ENCODE assay signal across 11 cellular contexts in genomic region chr10:35416628-35417625, GRCh38.
DNase-seq lines count a peak whose midpoint lies in the region; ATAC-seq and TF ChIP-seq lines count a peak whose summit lies in the region.
"Had no signal": no experiment of that assay in that cellular context is flagged by ENCODE, and none has a peak within 500 bp of the region (broad histone marks: within the 10 kb centered on the region; RNA-seq: fewer than 3 reads in every experiment).

No MANE protein-coding gene starts in this region.

- no CpG with 5 or more reads among the region's 9 CpGs for WGBS in mesendoderm (ENCODE audit: extremely low coverage, insufficient coverage, low lambda C conversion rate)

- no peak overlapping the region for H3K23ac ChIP-seq in mesendoderm (ENCODE audit: low read length)

- no peak overlapping the region for H4K8ac ChIP-seq in mesendoderm (ENCODE audit: low read depth, low read length)

- H4K5ac ChIP-seq in mesendoderm (ENCODE audit: low read length) = no peak overlapping the region

- H3K9ac ChIP-seq in HUES48 (ENCODE audit: low read depth, low read length) (peak overlapping the region; percentile 7; the same call in 1 of the 2 replicates), mesendoderm (ENCODE audit: low read length) (no peak overlapping the region)

- CTCF ChIA-PET in CD4-positive, alpha-beta T cell (lab: Charles Lee) = interaction anchor here (0.6 to 0.8 kb wide), 2 partner anchors 21 to 304 kb away, joined by 3 read pairs; no protein-coding TSS in a partner anchor

- no peak overlapping the region for H2AK5ac ChIP-seq in mesendoderm (ENCODE audit: low read length)

- POLR2A ChIA-PET in CD4-positive, alpha-beta T cell (lab: Charles Lee) = interaction anchor here (0.9 kb wide), 1 partner anchor 8 kb away, joined by 4 read pairs; no protein-coding TSS in a partner anchor

- H3K27me3 Mint-ChIP-seq in CD4-positive, alpha-beta T cell = no peaks in the 10 kb centered on the region
- no peaks in the 10 kb centered on the region for H3K27me3 Mint-ChIP-seq in activated T-helper 2 cell treated with anti-CD3 and anti-CD28 coated beads, Interferon-gamma antibody, Interleukin-2, Interleukin-4, amounts not matched to agents 10 μg/mL and 5 μg/mL and 100 μg/mL, durations not matched to agents 14 hours and 24 hours and 36 hours (ENCODE audit: low read depth)

- H3K27ac Mint-ChIP-seq in CD4-positive, alpha-beta T cell = peak overlapping the region; percentile 5
- H3K27ac Mint-ChIP-seq in activated T-helper 2 cell treated with anti-CD3 and anti-CD28 coated beads, Interferon-gamma antibody, Interleukin-2, Interleukin-4, amounts not matched to agents 10 μg/mL and 5 μg/mL and 100 μg/mL, durations not matched to agents 14 hours and 24 hours and 36 hours = no peak overlapping the region

- DNase-seq in CD4-positive, alpha-beta T cell = no peak
- DNase-seq in SHP77 treated with DMSO at 0.1 percent for 48 hours (lab: John Stamatoyannopoulos, UW) = peak; percentile 82
- DNase-seq in mesendoderm = peak; percentile 81
- DNase-seq in activated T-helper 2 cell treated with anti-CD3 and anti-CD28 coated beads, Interferon-gamma antibody, Interleukin-2, Interleukin-4, amounts not matched to agents 10 μg/mL and 5 μg/mL and 100 μg/mL, durations not matched to agents 14 hours and 24 hours and 36 hours (ENCODE audit: low spot score) = no peak
- DNase-seq: activated CD8-positive, alpha-beta memory T cell treated with anti-CD3 and anti-CD28 coated beads for 24 hours; central memory CD4-positive, alpha-beta T cell; KBM-7 had no signal

- no peaks in the 10 kb centered on the region for H3K27me3 ChIP-seq in CD4-positive, alpha-beta T cell (ENCODE audit: control insufficient read depth, insufficient read depth, low read length)
- no peaks in the 10 kb centered on the region for H3K27me3 ChIP-seq in HUES48 (ENCODE audit: control insufficient read depth, insufficient read depth, low read length)
- H3K27me3 ChIP-seq in mesendoderm (ENCODE audit: insufficient read depth, low read length, poor library complexity) = no peaks in the 10 kb centered on the region

- peaks cover 38% of the 10 kb centered on the region for H3K79me1 ChIP-seq in mesendoderm (ENCODE audit: low read length)

- H3K27ac ChIP-seq in CD4-positive, alpha-beta T cell (ENCODE audit: low read depth, low read length) = no peak overlapping the region
- peak overlapping the region; percentile 56 for H3K27ac ChIP-seq in HUES48 (ENCODE audit: low read depth, low read length)
- H3K27ac ChIP-seq in mesendoderm (ENCODE audit: low read depth, low read length) = no peak overlapping the region

- peaks cover 78% of the 10 kb centered on the region for H3K4me1 Mint-ChIP-seq in CD4-positive, alpha-beta T cell (ENCODE audit: low read depth)
- H3K4me1 Mint-ChIP-seq in activated T-helper 2 cell treated with anti-CD3 and anti-CD28 coated beads, Interferon-gamma antibody, Interleukin-2, Interleukin-4, amounts not matched to agents 10 μg/mL and 5 μg/mL and 100 μg/mL, durations not matched to agents 14 hours and 24 hours and 36 hours (ENCODE audit: low read depth) = peaks cover 30% of the 10 kb centered on the region

- intact Hi-C loops in CD4-positive, alpha-beta T cell (cut with DNase I, micrococcal nuclease) = no loop called here
- intact Hi-C loops in activated T-helper 2 cell treated with anti-CD3 and anti-CD28 coated beads, Interferon-gamma antibody, Interleukin-2, Interleukin-4, amounts not matched to agents 10 μg/mL and 5 μg/mL and 100 μg/mL, durations not matched to agents 14 hours and 24 hours and 36 hours (cut with micrococcal nuclease) = no loop called here

- H3K4me1 ChIP-seq in HUES48 (ENCODE audit: control insufficient read depth, insufficient read depth, low read length) (peaks cover 77% of the 10 kb centered on the region), mesendoderm (ENCODE audit: control insufficient read depth, low read depth, low read length) (peaks cover 42% of the 10 kb centered on the region)

- no peak overlapping the region for H2BK120ac ChIP-seq in mesendoderm (ENCODE audit: low read depth, low read length)

- H3K36me3 Mint-ChIP-seq in CD4-positive, alpha-beta T cell (ENCODE audit: low read depth) = no peaks in the 10 kb centered on the region
- H3K36me3 Mint-ChIP-seq in activated T-helper 2 cell treated with anti-CD3 and anti-CD28 coated beads, Interferon-gamma antibody, Interleukin-2, Interleukin-4, amounts not matched to agents 10 μg/mL and 5 μg/mL and 100 μg/mL, durations not matched to agents 14 hours and 24 hours and 36 hours (ENCODE audit: low read depth) = no peaks in the 10 kb centered on the region

- H3K9me3 Mint-ChIP-seq in CD4-positive, alpha-beta T cell = no peaks in the 10 kb centered on the region
- H3K9me3 Mint-ChIP-seq in activated T-helper 2 cell treated with anti-CD3 and anti-CD28 coated beads, Interferon-gamma antibody, Interleukin-2, Interleukin-4, amounts not matched to agents 10 μg/mL and 5 μg/mL and 100 μg/mL, durations not matched to agents 14 hours and 24 hours and 36 hours = no peaks in the 10 kb centered on the region

- ATAC-seq in CD4-positive, alpha-beta T cell (ENCODE audit: poor library complexity) = no peak
- no peak for ATAC-seq in GM18909 (IDR thresholded peaks at IDR 0.05; ENCODE audit: poor library complexity, unreplicated experiment)
- ATAC-seq in GM19455 (IDR thresholded peaks at IDR 0.05; ENCODE audit: unreplicated experiment) = no peak
- ATAC-seq in HG03442 (IDR thresholded peaks at IDR 0.05; ENCODE audit: unreplicated experiment) = no peak

- no peak overlapping the region for H3K4ac ChIP-seq in mesendoderm (ENCODE audit: low read depth, low read length)

- H2BK5ac ChIP-seq in mesendoderm (ENCODE audit: low read length) = no peak overlapping the region

- H3K56ac ChIP-seq in mesendoderm (ENCODE audit: low read length) = no peak overlapping the region

- H3K4me3 ChIP-seq in HUES48 (ENCODE audit: low read depth, low read length) (no peak overlapping the region), mesendoderm (ENCODE audit: low read length) (no peak overlapping the region)

- H3K18ac ChIP-seq in mesendoderm (ENCODE audit: low read length) = no peak overlapping the region

- H3K9me3 ChIP-seq in CD4-positive, alpha-beta T cell (ENCODE audit: control insufficient read depth, low read length) = no peaks in the 10 kb centered on the region
- no peaks in the 10 kb centered on the region for H3K9me3 ChIP-seq in HUES48 (ENCODE audit: control insufficient read depth, insufficient read depth, low read length)

- no peak overlapping the region for H2BK15ac ChIP-seq in mesendoderm (replicated peaks; ENCODE audit: low read depth)

- no peak overlapping the region for H3K4me3 Mint-ChIP-seq in CD4-positive, alpha-beta T cell
- H3K4me3 Mint-ChIP-seq in activated T-helper 2 cell treated with anti-CD3 and anti-CD28 coated beads, Interferon-gamma antibody, Interleukin-2, Interleukin-4, amounts not matched to agents 10 μg/mL and 5 μg/mL and 100 μg/mL, durations not matched to agents 14 hours and 24 hours and 36 hours (ENCODE audit: low read depth) = no peak overlapping the region

- no peak overlapping the region for H3K4me2 ChIP-seq in mesendoderm (ENCODE audit: low read length)

- no peaks in the 10 kb centered on the region for H3K36me3 ChIP-seq in HUES48 (ENCODE audit: control insufficient read depth, insufficient read depth, low read length)
- H3K36me3 ChIP-seq in mesendoderm (ENCODE audit: control insufficient read depth, insufficient read depth, low read length) = no peaks in the 10 kb centered on the region

- peaks cover 45% of the 10 kb centered on the region for H3K79me2 ChIP-seq in mesendoderm (ENCODE audit: control insufficient read depth, insufficient read depth, low read length)

- TF ChIP-seq CTCF in CD4-positive, alpha-beta T cell (IDR thresholded peaks at IDR 0.05) = no peak

Comparison
In these comparisons a context has a peak if more than half of its experiments do, and no peak if none do; other contexts are left out.
1. DNase-seq: peak in SHP77 treated with DMSO at 0.1 percent for 48 hours (single experiment) and mesendoderm (single experiment); none in CD4-positive, alpha-beta T cell (0 of 10) and activated T-helper 2 cell treated with anti-CD3 and anti-CD28 coated beads, Interferon-gamma antibody, Interleukin-2, Interleukin-4, amounts not matched to agents 10 μg/mL and 5 μg/mL and 100 μg/mL, durations not matched to agents 14 hours and 24 hours and 36 hours (single experiment).